Comparison of ENCODE assay signal across 8 cellular contexts in the genomic region with DNA sequence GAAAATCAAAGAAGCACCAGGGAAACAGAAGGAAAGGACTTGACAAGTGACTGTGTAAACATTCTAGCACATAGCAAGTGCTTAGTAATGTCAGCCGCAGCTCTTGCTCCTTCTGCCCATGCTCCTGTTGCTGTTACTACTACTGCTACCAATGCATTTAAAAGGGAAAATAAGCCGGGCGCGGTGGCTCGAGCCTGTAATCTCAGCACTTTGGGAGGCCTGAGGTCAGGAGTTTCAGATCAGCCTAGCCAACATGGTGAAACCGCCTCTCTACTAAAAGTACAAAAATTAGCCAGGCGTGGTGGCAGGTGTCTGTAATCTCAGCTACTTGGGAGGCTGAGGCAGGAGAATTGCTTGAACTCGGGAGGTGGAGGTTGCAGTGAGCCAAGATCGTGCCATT. TPM values are rescaled to one million over a fixed set of nuclear protein-coding genes. Genes with fewer than 3 reads are reported as not detected.
"Had no signal": no experiment of that assay in that cellular context is flagged by ENCODE, and none has a peak within 500 bp of the region (broad histone marks: within the 10 kb centered on the region; RNA-seq: fewer than 3 reads in every experiment).

No MANE protein-coding gene starts in this region.

RNA-seq across cellular contexts. Expression of a gene that starts 49.5 kb away (rescaled TPM):
- total RNA-seq: K562, LHCN-M2, MCF 10A, NCI-H460, PC-9, Right ventricle myocardium superior, RPMI7951, SJSA1 had no signal
